22 cellular contexts compared by ENCODE assay signal in the genomic region with DNA sequence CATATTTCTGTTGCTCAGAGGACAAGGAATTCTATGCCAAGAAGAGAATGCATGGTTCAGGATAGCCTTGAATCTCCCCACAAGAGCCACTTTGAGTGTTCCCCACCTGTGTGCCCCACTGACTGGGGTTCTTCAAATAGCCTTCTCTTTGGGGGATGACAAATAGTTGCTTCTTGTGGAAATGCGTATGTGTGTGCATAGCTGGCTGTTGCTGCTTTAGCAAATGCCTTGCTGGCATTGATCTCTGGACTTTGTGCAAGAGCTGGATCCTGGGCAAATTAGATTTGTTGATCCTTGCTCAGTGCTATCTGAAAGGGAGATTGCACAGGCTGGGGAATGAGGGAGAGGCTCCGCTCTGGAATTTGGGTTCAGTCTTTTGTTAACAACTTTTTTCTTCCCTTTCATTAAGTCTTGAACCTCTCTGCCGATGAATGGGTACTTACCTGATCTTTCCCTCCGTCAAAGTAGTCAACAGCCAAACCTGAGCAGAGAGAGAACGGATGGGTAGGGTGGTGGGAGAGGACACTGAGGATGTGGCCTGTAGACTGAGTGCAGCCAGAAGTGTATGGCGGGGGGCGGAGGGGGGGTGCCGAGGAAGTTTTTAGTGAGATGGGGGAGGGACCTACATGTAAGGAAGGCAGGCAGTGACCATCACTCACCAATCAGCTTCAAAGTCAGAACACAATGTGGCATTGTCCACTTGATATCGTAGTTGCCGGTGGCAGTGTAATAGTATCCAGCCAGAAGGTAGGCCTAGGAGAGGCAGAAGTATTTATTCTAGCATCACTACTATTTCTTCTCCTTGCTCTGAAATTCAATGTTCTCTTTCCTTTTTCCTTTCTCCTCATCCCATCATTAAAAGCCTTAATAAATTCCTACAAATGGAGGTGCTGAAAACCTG. TPM values are rescaled to one million over a fixed set of nuclear protein-coding genes. Genes with fewer than 3 reads are reported as not detected.
DNase-seq lines count a peak whose midpoint lies in the region; ATAC-seq lines count a peak whose summit lies in the region.
"Had no signal": no experiment of that assay in that cellular context is flagged by ENCODE, and none has a peak within 500 bp of the region (broad histone marks: within the 10 kb centered on the region; RNA-seq: fewer than 3 reads in every experiment).

No MANE protein-coding gene starts in this region.

- no peak overlapping the region for H3K4me3 Mint-ChIP-seq in CD4-positive, alpha-beta memory T cell
- H3K4me3 Mint-ChIP-seq in memory B cell: no peak overlapping the region
- H3K4me3 Mint-ChIP-seq: activated B cell treated with CpG ODN at 0.5 μM for 24 hours; CD4-positive, alpha-beta T cell; central memory CD8-positive, alpha-beta T cell; natural killer cell had no signal

- no peak overlapping the region for H3K27ac ChIP-seq in CD4-positive, alpha-beta memory T cell (ENCODE audit: low read depth, low read length)
- H3K27ac ChIP-seq: uterus had no signal

- CTCF ChIA-PET in CD4-positive, alpha-beta memory T cell (lab: Charles Lee; ENCODE audit: partially characterized antibody): no interaction called here

- POLR2A ChIA-PET in CD4-positive, alpha-beta memory T cell (lab: Charles Lee; ENCODE audit: partially characterized antibody): no interaction called here

- peaks cover 22% of the 10 kb centered on the region for H3K36me3 ChIP-seq in CD4-positive, alpha-beta memory T cell (ENCODE audit: insufficient read depth, low read length)
- peaks cover 89% of the 10 kb centered on the region for H3K36me3 ChIP-seq in adipocyte (ENCODE audit: control insufficient read depth, insufficient read depth, low read length, severe bottlenecking)
- H3K36me3 ChIP-seq: uterus had no signal

- peak overlapping the region in 4 of 7 donors; percentile 16 to 82 (median 34) for H3K27ac Mint-ChIP-seq in CD4-positive, alpha-beta memory T cell
- peak overlapping the region; percentile 14 for H3K27ac Mint-ChIP-seq in memory B cell
- H3K27ac Mint-ChIP-seq: activated B cell treated with CpG ODN at 0.5 μM for 24 hours; activated T-helper 2 cell treated with anti-CD3 and anti-CD28 coated beads, Interferon-gamma antibody, Interleukin-2, Interleukin-4, amounts not matched to agents 10 μg/mL and 5 μg/mL and 100 μg/mL, durations not matched to agents 14 hours and 24 hours and 36 hours; CD4-positive, alpha-beta T cell; natural killer cell had no signal

- H3K27me3 ChIP-seq in CD4-positive, alpha-beta memory T cell (ENCODE audit: insufficient read depth, low read length): no peaks in the 10 kb centered on the region
- H3K27me3 ChIP-seq in adipocyte (replicated peaks; ENCODE audit: control insufficient read depth, insufficient read depth, low read length): no peaks in the 10 kb centered on the region
- H3K27me3 ChIP-seq: uterus had no signal

- no peaks in the 10 kb centered on the region for H3K9me3 ChIP-seq in CD4-positive, alpha-beta memory T cell (ENCODE audit: control insufficient read depth in 1 of 2, low read length in 2 of 2)
- H3K9me3 ChIP-seq in adipocyte (ENCODE audit: control insufficient read depth, low read length): no peaks in the 10 kb centered on the region
- H3K9me3 ChIP-seq: uterus had no signal

- H3K9me3 Mint-ChIP-seq in CD4-positive, alpha-beta memory T cell: no peaks in the 10 kb centered on the region
- no peaks in the 10 kb centered on the region for H3K9me3 Mint-ChIP-seq in memory B cell
- H3K9me3 Mint-ChIP-seq: activated B cell treated with CpG ODN at 0.5 μM for 24 hours; activated T-helper 2 cell treated with anti-CD3 and anti-CD28 coated beads, Interferon-gamma antibody, Interleukin-2, Interleukin-4, amounts not matched to agents 10 μg/mL and 5 μg/mL and 100 μg/mL, durations not matched to agents 14 hours and 24 hours and 36 hours; CD4-positive, alpha-beta T cell; central memory CD8-positive, alpha-beta T cell; natural killer cell had no signal

- peak overlapping the region; percentile 18 for H3K9ac ChIP-seq in adipocyte (ENCODE audit: low read length)

- ATAC-seq in memory B cell (ENCODE audit: low read depth): no peak
- no peak for ATAC-seq in GM21381 (IDR thresholded peaks at IDR 0.05; ENCODE audit: unreplicated experiment)
- ATAC-seq: natural killer cell had no signal

- H3K4me3 ChIP-seq in CD4-positive, alpha-beta memory T cell (ENCODE audit: low read length in 2 of 2): no peak overlapping the region
- H3K4me3 ChIP-seq in adipocyte (ENCODE audit: low read length): no peak overlapping the region
- H3K4me3 ChIP-seq: uterus had no signal

- H3K4me1 Mint-ChIP-seq in CD4-positive, alpha-beta memory T cell: peaks cover 0 to 1% (median 0%) of the 10 kb centered on the region in 4 donors
- H3K4me1 Mint-ChIP-seq in memory B cell: no peaks in the 10 kb centered on the region
- H3K4me1 Mint-ChIP-seq: activated B cell treated with CpG ODN at 0.5 μM for 24 hours; central memory CD8-positive, alpha-beta T cell had no signal

- DNase-seq in CD4-positive, alpha-beta memory T cell: no peak
- DNase-seq in adipocyte (ENCODE audit: low read depth): no peak
- no peak for DNase-seq in memory B cell (ENCODE audit: low spot score in 2 of 2)
- DNase-seq in SHP77 treated with DMSO at 0.1 percent for 48 hours (lab: John Stamatoyannopoulos, UW): no peak
- DNase-seq in DMS153 (lab: John Stamatoyannopoulos, UW): no peak
- DNase-seq: activated B cell treated with CpG ODN at 0.5 μM for 24 hours; activated CD8-positive, alpha-beta memory T cell treated with anti-CD3 and anti-CD28 coated beads for 24 hours; anterior cingulate cortex; CD4-positive, alpha-beta T cell; DMS79 treated with DMSO at 0.1 percent for 48 hours; effector CD8-positive, alpha-beta T cell; glutamatergic neuron; mammary epithelial cell; natural killer cell; NCI-H1105 treated with DMSO at 0.1 percent for 48 hours; NCI-H526 treated with DMSO at 0.1 percent for 48 hours; posterior cingulate gyrus; uterus had no signal

- intact Hi-C loops in CD4-positive, alpha-beta memory T cell (cut with micrococcal nuclease): no loop called here

- peaks cover 32 to 66% of the 10 kb centered on the region in 2 donors for H3K36me3 Mint-ChIP-seq in CD4-positive, alpha-beta memory T cell
- H3K36me3 Mint-ChIP-seq in memory B cell: peaks cover 10% of the 10 kb centered on the region
- H3K36me3 Mint-ChIP-seq: natural killer cell had no signal

- no peaks in the 10 kb centered on the region for H3K4me1 ChIP-seq in CD4-positive, alpha-beta memory T cell (ENCODE audit: insufficient read depth, low read length)
- peaks cover 12% of the 10 kb centered on the region for H3K4me1 ChIP-seq in adipocyte (ENCODE audit: control insufficient read depth, insufficient read depth, low read length)
- H3K4me1 ChIP-seq: uterus had no signal

- H3K27me3 Mint-ChIP-seq in CD4-positive, alpha-beta memory T cell: no peaks in the 10 kb centered on the region
- H3K27me3 Mint-ChIP-seq in memory B cell: no peaks in the 10 kb centered on the region
- H3K27me3 Mint-ChIP-seq: activated B cell treated with CpG ODN at 0.5 μM for 24 hours; CD4-positive, alpha-beta T cell; central memory CD8-positive, alpha-beta T cell had no signal

RNA-seq across cellular contexts. Expression of a gene that starts 10.7 kb away (rescaled TPM):
- total RNA-seq in CD4-positive, alpha-beta memory T cell: 10 to 100 TPM; 68.6 to 70.8 TPM
- polyA plus RNA-seq in CD4-positive, alpha-beta memory T cell: 10 to 100 TPM; 68.8 to 69.8 TPM

RNA-seq across cellular contexts. Expression of a gene that starts 10.9 kb away (rescaled TPM):
- total RNA-seq in CD4-positive, alpha-beta memory T cell: 100 to 1,000 TPM; 142 to 148 TPM
- polyA plus RNA-seq in CD4-positive, alpha-beta memory T cell: 100 to 1,000 TPM; 102 to 114 TPM

RNA-seq across cellular contexts. Expression of a gene that starts 30.2 kb away (rescaled TPM):
- total RNA-seq in CD4-positive, alpha-beta memory T cell: 100 to 1,000 TPM; 189 to 199 TPM
- 100 to 1,000 TPM; 126 to 325 TPM for polyA plus RNA-seq in CD4-positive, alpha-beta memory T cell
- total RNA-seq: LHCN-M2 had no signal

RNA-seq across cellular contexts. Expression of a gene that starts 36.9 kb away (rescaled TPM):
- total RNA-seq in CD4-positive, alpha-beta memory T cell: 10 to 100 TPM; 18.3 to 21.6 TPM
- 10 to 100 TPM; 25.3 to 33.8 TPM for polyA plus RNA-seq in CD4-positive, alpha-beta memory T cell

RNA-seq across cellular contexts. Expression of a gene that starts 37.6 kb away (rescaled TPM):
- 100 to 1,000 TPM; 423 to 425 TPM for total RNA-seq in CD4-positive, alpha-beta memory T cell
- polyA plus RNA-seq in CD4-positive, alpha-beta memory T cell: 100 to 1,000 TPM; 155 to 244 TPM
